ENCODE assay signal across 10 cellular contexts in the genomic region with DNA sequence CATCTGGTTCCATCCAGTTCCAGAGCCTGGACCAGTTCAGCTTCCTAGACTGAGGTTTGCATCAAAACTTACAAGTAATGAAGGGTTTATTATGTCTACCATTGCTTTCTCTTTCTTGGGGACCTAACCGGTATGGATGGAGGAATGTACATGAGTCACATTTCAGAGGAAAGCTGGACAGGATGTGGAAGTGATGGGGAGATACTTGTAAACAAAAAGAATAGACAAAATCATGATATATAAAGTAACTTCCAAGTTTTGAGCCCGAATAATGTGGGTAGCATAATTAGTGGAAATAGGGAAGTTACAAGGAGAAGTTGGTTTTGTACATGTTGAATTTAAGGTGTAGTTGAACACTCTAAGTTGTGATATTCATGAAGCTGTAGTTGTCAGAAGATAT. TPM values are rescaled to one million over a fixed set of nuclear protein-coding genes. Genes with fewer than 3 reads are reported as not detected.
A peak's percentile ranks its signal among the peaks of the same experiment; 100 is the strongest.
DNase-seq lines count a peak whose midpoint lies in the region; ATAC-seq and TF ChIP-seq lines count a peak whose summit lies in the region.
"Had no signal": no experiment of that assay in that cellular context is flagged by ENCODE, and none has a peak within 500 bp of the region (broad histone marks: within the 10 kb centered on the region; RNA-seq: fewer than 3 reads in every experiment).

No MANE protein-coding gene starts in this region.

- DNase-seq in DMS53 (lab: John Stamatoyannopoulos, UW) (peak; percentile 2), DMS53 treated with DMSO at 0.1 percent for 48 hours (lab: John Stamatoyannopoulos, UW; ENCODE audit: unreplicated experiment) (no peak), hepatic stellate cell (ENCODE audit: low spot score) (peak; percentile 45), stomach (no peak), NCI-H1694 (lab: John Stamatoyannopoulos, UW) (no peak), inferior parietal cortex (ENCODE audit: extremely low spot score) (no peak)
- DNase-seq in activated CD4-positive, alpha-beta T cell treated with anti-CD3 and anti-CD28 coated beads for 48 hours = no peak
- DNase-seq: activated CD8-positive, alpha-beta memory T cell treated with anti-CD3 and anti-CD28 coated beads for 24 hours had no signal

- no peaks in the 10 kb centered on the region for H3K9me3 ChIP-seq in stomach
- H3K9me3 ChIP-seq: esophagus muscularis mucosa had no signal

- TF ChIP-seq EP300 in stomach (IDR thresholded peaks at IDR 0.05) = no peak

- peak overlapping the region; percentile 31 to 75 (median 68) for H3K27ac ChIP-seq in stomach

- peak; percentile 66 for ATAC-seq in SK-N-SH treated with all-trans-retinoic acid at 6 μM for 48 hours

- no peak for TF ChIP-seq CTCF in stomach (IDR thresholded peaks at IDR 0.05)

- H3K4me1 ChIP-seq in stomach = peaks cover 46 to 89% (median 80%) of the 10 kb centered on the region in 4 donors

- no peak for TF ChIP-seq POLR2A in stomach (IDR thresholded peaks at IDR 0.05)

- no peaks in the 10 kb centered on the region for H3K27me3 ChIP-seq in stomach
- H3K27me3 ChIP-seq: esophagus muscularis mucosa had no signal

- intact Hi-C loops in stomach (cut with DNase I; ENCODE audit: low total_unique reads) = no loop called here

- no peaks in the 10 kb centered on the region for H3K36me3 ChIP-seq in stomach
- H3K36me3 ChIP-seq: esophagus muscularis mucosa had no signal

- 25 to 47% (median 35%) methylated on average over 2 of the region's 2 CpGs for WGBS in stomach, 5 donors

- H3K4me3 ChIP-seq in stomach = no peak overlapping the region
- H3K4me3 ChIP-seq: esophagus muscularis mucosa had no signal

TF ChIP-seq in SK-N-SH treated with all-trans-retinoic acid at 6 μM for 48 hours, 23 proteins besides CTCF, POLR2A, EP300 and RAD21:
- TF ChIP-seq TCF4 (CRISPR knock-in tag; IDR thresholded peaks at IDR 0.05; ENCODE audit: borderline replicate concordance) (no peak), TSHZ2 (CRISPR knock-in tag; IDR thresholded peaks at IDR 0.05) (no peak), CSDC2 (CRISPR knock-in tag; IDR thresholded peaks at IDR 0.05) (no peak), ESRRG (CRISPR knock-in tag; IDR thresholded peaks at IDR 0.05) (no peak), PPARA (CRISPR knock-in tag; IDR thresholded peaks at IDR 0.05; ENCODE audit: borderline replicate concordance) (no peak), ARNTL (CRISPR knock-in tag; IDR thresholded peaks at IDR 0.05; ENCODE audit: borderline replicate concordance, low read depth) (no peak)
- TF ChIP-seq, protein P1, sequence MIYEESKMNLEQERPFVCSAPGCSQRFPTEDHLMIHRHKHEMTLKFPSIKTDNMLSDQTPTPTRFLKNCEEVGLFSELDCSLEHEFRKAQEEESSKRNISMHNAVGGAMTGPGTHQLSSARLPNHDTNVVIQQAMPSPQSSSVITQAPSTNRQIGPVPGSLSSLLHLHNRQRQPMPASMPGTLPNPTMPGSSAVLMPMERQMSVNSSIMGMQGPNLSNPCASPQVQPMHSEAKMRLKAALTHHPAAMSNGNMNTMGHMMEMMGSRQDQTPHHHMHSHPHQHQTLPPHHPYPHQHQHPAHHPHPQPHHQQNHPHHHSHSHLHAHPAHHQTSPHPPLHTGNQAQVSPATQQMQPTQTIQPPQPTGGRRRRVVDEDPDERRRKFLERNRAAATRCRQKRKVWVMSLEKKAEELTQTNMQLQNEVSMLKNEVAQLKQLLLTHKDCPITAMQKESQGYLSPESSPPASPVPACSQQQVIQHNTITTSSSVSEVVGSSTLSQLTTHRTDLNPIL (CRISPR knock-in tag; IDR thresholded peaks at IDR 0.05; ENCODE audit: low read depth) = no peak

RNA-seq across cellular contexts. Expression of gene FNIP2, which starts 14.9 kb away (rescaled TPM):
- total RNA-seq in stomach = 100 to 1,000 TPM in 1 of 5 donors, 10 to 100 TPM in 4; 28.7 to 109 (median 38.8) TPM
- polyA plus RNA-seq in stomach = 10 to 100 TPM in 1 of 3 donors, 1 to 10 TPM in 2; 4.8 to 15.7 (median 6.8) TPM

Comparison
In these comparisons a context has a peak if more than half of its experiments do, and no peak if none do; other contexts are left out.
1. DNase-seq: peak in DMS53 (single experiment) and hepatic stellate cell (single experiment); none in DMS53 treated with DMSO at 0.1 percent for 48 hours (single experiment), stomach (single experiment), NCI-H1694 (single experiment), activated CD4-positive, alpha-beta T cell treated with anti-CD3 and anti-CD28 coated beads for 48 hours (single experiment) and inferior parietal cortex (single experiment).